In the genomic region with DNA sequence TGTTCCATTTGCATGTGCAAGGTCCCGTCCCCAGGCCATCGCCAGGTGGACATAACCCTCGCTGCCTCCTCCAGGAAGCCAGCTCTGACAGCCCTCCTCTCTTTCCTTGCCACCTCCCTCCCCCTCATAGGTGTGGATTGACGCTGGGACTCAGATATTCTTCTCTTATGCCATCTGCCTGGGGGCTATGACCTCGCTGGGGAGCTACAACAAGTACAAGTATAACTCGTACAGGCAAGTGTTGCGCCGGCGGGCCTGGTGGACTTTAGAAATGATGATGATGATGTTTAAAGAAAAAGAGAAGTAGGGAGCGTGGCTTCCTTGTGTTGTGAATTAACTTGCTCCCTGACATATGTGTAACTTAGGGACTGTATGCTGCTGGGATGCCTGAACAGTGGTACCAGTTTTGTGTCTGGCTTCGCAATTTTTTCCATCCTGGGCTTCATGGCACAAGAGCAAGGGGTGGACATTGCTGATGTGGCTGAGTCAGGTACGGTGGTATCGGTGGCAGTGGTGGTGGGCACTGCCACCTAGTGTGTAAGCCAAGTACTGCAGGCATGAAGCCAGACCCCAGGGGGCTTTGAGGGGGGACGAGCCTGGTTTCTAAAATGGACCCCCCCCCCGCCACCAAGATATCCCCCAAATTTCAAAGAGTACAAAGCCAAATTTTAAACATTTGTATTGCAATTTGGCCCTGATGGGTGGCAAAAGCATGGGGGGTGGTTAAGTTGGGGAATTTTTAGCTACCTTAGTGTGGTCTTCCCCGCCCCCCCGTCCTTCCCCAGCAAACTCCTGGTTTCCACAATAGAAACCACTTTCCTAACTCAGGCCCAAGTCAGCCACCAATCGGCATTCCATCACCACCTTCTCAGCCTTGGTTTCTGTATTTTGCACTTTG, we compare ENCODE assay signal across 1 cellular context.
TF ChIP-seq lines count a peak whose summit lies in the region.

No MANE protein-coding gene starts in this region.

TF ChIP-seq in HepG2, 621 proteins besides CTCF, POLR2A, EP300 and RAD21 (continued from another document):
- TF ChIP-seq, protein P1, sequence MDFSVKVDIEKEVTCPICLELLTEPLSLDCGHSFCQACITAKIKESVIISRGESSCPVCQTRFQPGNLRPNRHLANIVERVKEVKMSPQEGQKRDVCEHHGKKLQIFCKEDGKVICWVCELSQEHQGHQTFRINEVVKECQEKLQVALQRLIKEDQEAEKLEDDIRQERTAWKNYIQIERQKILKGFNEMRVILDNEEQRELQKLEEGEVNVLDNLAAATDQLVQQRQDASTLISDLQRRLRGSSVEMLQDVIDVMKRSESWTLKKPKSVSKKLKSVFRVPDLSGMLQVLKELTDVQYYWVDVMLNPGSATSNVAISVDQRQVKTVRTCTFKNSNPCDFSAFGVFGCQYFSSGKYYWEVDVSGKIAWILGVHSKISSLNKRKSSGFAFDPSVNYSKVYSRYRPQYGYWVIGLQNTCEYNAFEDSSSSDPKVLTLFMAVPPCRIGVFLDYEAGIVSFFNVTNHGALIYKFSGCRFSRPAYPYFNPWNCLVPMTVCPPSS (IDR thresholded peaks at IDR 0.05): no peak
- TF ChIP-seq FOSL2 (CRISPR knock-in tag; IDR thresholded peaks at IDR 0.05) (peak; percentile 38; the same call in 1 of the 2 replicates), ZNF232 (CRISPR knock-in tag; IDR thresholded peaks at IDR 0.05; ENCODE audit: borderline replicate concordance) (no peak), DZIP1 (CRISPR knock-in tag; IDR thresholded peaks at IDR 0.05) (no peak), CHCHD3 (CRISPR knock-in tag; IDR thresholded peaks at IDR 0.05) (no peak), NR1H2 (CRISPR knock-in tag; IDR thresholded peaks at IDR 0.05; ENCODE audit: borderline replicate concordance, low read depth) (no peak), SMAD1 (CRISPR knock-in tag; IDR thresholded peaks at IDR 0.05; ENCODE audit: borderline replicate concordance, low read depth) (no peak), SYNCRIP (IDR thresholded peaks at IDR 0.05; ENCODE audit: insufficient read depth, low read depth, low read length) (no peak), XRCC5 (optimal IDR thresholded peaks at IDR 0.05; ENCODE audit: low read length) (peak; percentile 54), MXD3 (CRISPR knock-in tag; IDR thresholded peaks at IDR 0.05) (no peak)
